ENCODE assay signal across 17 cellular contexts in genomic region chr3:33582234-33582633, GRCh38.
DNase-seq lines count a peak whose midpoint lies in the region; TF ChIP-seq lines count a peak whose summit lies in the region.
"Had no signal": no experiment of that assay in that cellular context is flagged by ENCODE, and none has a peak within 500 bp of the region (broad histone marks: within the 10 kb centered on the region; RNA-seq: fewer than 3 reads in every experiment).

No MANE protein-coding gene starts in this region.

- H3K4me1 Mint-ChIP-seq in neural progenitor cell: peaks cover 7% of the 10 kb centered on the region
- H3K4me1 Mint-ChIP-seq: B cell had no signal

- no peaks in the 10 kb centered on the region for H3K9me3 Mint-ChIP-seq in neural progenitor cell
- H3K9me3 Mint-ChIP-seq: CD14-positive monocyte had no signal

- H2AFZ ChIP-seq in neural progenitor cell (replicated peaks): no peak overlapping the region

- peak overlapping the region; percentile 46 for H3K27ac Mint-ChIP-seq in neural progenitor cell
- H3K27ac Mint-ChIP-seq: B cell had no signal

- H3K4me3 ChIP-seq in HUES6 (ENCODE audit: low read depth, low read length) (no peak overlapping the region), iPS-18a (ENCODE audit: low read length) (no peak overlapping the region), neural progenitor cell (no peak overlapping the region)
- H3K4me3 ChIP-seq: A549 had no signal

- H3F3A ChIP-seq in neural progenitor cell (ENCODE audit: low read depth): peaks cover 53% of the 10 kb centered on the region

- H3K27ac ChIP-seq in HUES6 (ENCODE audit: low read depth, low read length) (peak overlapping the region; percentile 47), iPS-18a (ENCODE audit: low read length) (no peak overlapping the region), neural progenitor cell (peak overlapping the region; percentile 91)
- H3K27ac ChIP-seq: A549 had no signal

- no peaks in the 10 kb centered on the region for H3K9me3 ChIP-seq in HUES6 (ENCODE audit: control insufficient read depth, insufficient read depth, low read depth, low read length)
- H3K9me3 ChIP-seq in iPS-18a (ENCODE audit: control insufficient read depth, low read depth, low read length): no peaks in the 10 kb centered on the region
- no peaks in the 10 kb centered on the region for H3K9me3 ChIP-seq in neural progenitor cell (ENCODE audit: low read depth)
- H3K9me3 ChIP-seq: A549 had no signal

- H3K36me3 ChIP-seq in HUES6 (ENCODE audit: control insufficient read depth, insufficient read depth, low read length) (peaks cover 12% of the 10 kb centered on the region; the same call in 1 of the 2 replicates), iPS-18a (ENCODE audit: control insufficient read depth, low read depth, low read length) (no peaks in the 10 kb centered on the region), neural progenitor cell (peaks cover 5% of the 10 kb centered on the region)

- peak overlapping the region; percentile 1 for H3K4me2 ChIP-seq in neural progenitor cell

- H4K20me1 ChIP-seq in neural progenitor cell (ENCODE audit: low read depth): no peaks in the 10 kb centered on the region

- peaks cover 6% of the 10 kb centered on the region for H3K36me3 Mint-ChIP-seq in neural progenitor cell

- H3K4me3 Mint-ChIP-seq in neural progenitor cell: no peak overlapping the region
- H3K4me3 Mint-ChIP-seq: B cell, CD14-positive monocyte had no signal

- H3K9ac ChIP-seq in HUES6 (ENCODE audit: low read length): no peak overlapping the region
- peak overlapping the region; percentile 12 for H3K9ac ChIP-seq in iPS-18a (ENCODE audit: low read length)
- H3K9ac ChIP-seq in neural progenitor cell: no peak overlapping the region

- H3K27me3 ChIP-seq in HUES6 (ENCODE audit: control insufficient read depth, insufficient read depth, low read length) (no peaks in the 10 kb centered on the region), iPS-18a (ENCODE audit: control insufficient read depth, insufficient read depth, low read length) (no peaks in the 10 kb centered on the region), neural progenitor cell (no peaks in the 10 kb centered on the region)

- H3K27me3 Mint-ChIP-seq in neural progenitor cell (ENCODE audit: insufficient read depth, low read depth): no peaks in the 10 kb centered on the region
- H3K27me3 Mint-ChIP-seq: B cell had no signal

- DNase-seq in ELF-1 (ENCODE audit: low read depth, low spot score) (peak; percentile 31), neural progenitor cell (ENCODE audit: low spot score) (no peak), HPDE6-E6E7 (ENCODE audit: extremely low spot score) (no peak), NOMO-1 (lab: John Stamatoyannopoulos, UW; ENCODE audit: unreplicated experiment in 2 of 2) (no peak), nucleus accumbens (lab: John Stamatoyannopoulos, UW) (no peak)
- DNase-seq: IMR-90, MV-4-11, NCI-H1694 treated with DMSO at 0.1 percent for 48 hours, NCI-H2081 treated with DMSO at 0.1 percent for 48 hours, NCI-H446 treated with DMSO at 0.1 percent for 48 hours, NCI-H526 treated with DMSO at 0.1 percent for 48 hours, Right ventricle myocardium superior had no signal

- H3K79me2 ChIP-seq in neural progenitor cell (ENCODE audit: low read depth): no peaks in the 10 kb centered on the region

- peaks cover 46% of the 10 kb centered on the region for H3K4me1 ChIP-seq in HUES6 (ENCODE audit: control insufficient read depth, insufficient read depth, low read length)
- peaks cover 46% of the 10 kb centered on the region for H3K4me1 ChIP-seq in iPS-18a (ENCODE audit: control insufficient read depth, low read depth, low read length)
- peaks cover 57% of the 10 kb centered on the region for H3K4me1 ChIP-seq in neural progenitor cell

- TF ChIP-seq CTCF in neural progenitor cell (IDR thresholded peaks at IDR 0.05): no peak
